8 cellular contexts compared by ENCODE assay signal in the genomic region with DNA sequence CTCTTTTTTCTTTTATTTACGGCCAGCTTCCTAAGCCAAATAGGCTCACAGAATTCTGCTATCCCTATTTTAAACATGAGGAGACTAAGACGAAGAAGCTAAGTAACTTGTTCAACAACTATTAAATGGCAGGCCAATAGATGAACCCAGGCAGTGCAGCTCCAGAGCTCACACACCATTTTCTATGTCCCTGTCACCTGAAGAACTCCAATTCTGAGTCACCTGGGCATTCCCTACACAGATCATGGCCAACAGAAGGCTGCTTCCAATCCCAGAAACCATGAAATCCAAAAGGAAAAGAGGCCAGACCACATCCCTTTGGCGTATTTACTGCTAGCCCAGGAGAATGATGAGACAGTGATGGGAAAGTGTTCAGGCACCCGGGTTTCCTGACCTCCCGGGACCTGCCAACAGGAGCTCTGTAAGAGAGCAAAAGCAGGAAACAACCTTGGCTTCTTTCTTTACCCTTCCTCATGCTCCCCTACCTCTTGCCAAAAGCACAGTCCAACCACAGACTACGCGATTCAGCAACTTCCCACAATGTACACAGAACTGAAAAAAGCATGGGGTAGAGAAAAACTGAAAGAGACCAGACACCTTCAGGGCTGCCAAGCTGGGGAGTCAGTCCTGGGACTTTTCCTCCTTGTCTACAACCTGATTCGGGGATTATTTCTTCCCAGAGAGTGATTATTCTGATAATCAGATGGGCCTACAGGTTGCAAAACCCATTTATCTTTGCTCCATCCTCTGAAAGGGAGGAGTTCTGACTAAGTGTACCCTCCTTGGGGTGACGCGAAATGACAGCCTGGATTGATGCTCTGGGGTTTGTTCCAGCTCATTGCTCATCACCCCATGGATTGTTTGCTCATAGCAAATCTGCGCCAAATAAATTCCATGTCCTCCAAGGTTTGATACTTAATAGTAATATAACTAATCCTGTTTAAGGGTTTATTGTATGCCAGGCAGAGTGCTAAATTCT. TPM values are rescaled to one million over a fixed set of nuclear protein-coding genes. Genes with fewer than 3 reads are reported as not detected.
A peak's percentile ranks its signal among the peaks of the same experiment; 100 is the strongest.
DNase-seq lines count a peak whose midpoint lies in the region; ATAC-seq and TF ChIP-seq lines count a peak whose summit lies in the region.

No MANE protein-coding gene starts in this region.

- TF ChIP-seq CTCF in AG04450 (IDR thresholded peaks at IDR 0.05; ENCODE audit: low read depth, low read length) = no peak
- TF ChIP-seq CTCF in GM23338 (conservative IDR thresholded peaks at IDR 0.05; ENCODE audit: low read depth in 2 of 2) = no peak
- no peak for TF ChIP-seq CTCF in gastroesophageal sphincter (IDR thresholded peaks at IDR 0.05)

- H3K36me3 Mint-ChIP-seq in GM23338 (ENCODE audit: low read depth) = no peaks in the 10 kb centered on the region
- no peaks in the 10 kb centered on the region for H3K36me3 Mint-ChIP-seq in activated naive CD4-positive, alpha-beta T cell treated with anti-CD3 and anti-CD28 coated beads for 36 hours (ENCODE audit: low read depth)

- H3K27me3 ChIP-seq in AG04450 (ENCODE audit: control insufficient read depth, insufficient read depth, low read length) (no peaks in the 10 kb centered on the region), GM23338 (ENCODE audit: insufficient read depth) (no peaks in the 10 kb centered on the region), gastroesophageal sphincter (no peaks in the 10 kb centered on the region)

- WGBS in gastroesophageal sphincter (ENCODE audit: low coverage in 1 of 2), 2 donors = 35 to 49% methylated on average over 6 to 10 of the region's 11 CpGs

- H3F3A ChIP-seq in GM23338 (replicated peaks; ENCODE audit: low read depth) = 0 out of 2 replicates have a peak, but pooled peaks cover 2% of the 10 kb centered on the region

- H4K20me1 ChIP-seq in GM23338 (replicated peaks; ENCODE audit: insufficient read depth) = no peaks in the 10 kb centered on the region

- ATAC-seq in GM23338 = peak; percentile 38; the same call in 1 of the 3 replicates
- ATAC-seq in gastroesophageal sphincter = peak; percentile 66
- ATAC-seq in GM18502 (IDR thresholded peaks at IDR 0.05; ENCODE audit: poor library complexity, unreplicated experiment) = no peak
- no peak for ATAC-seq in HG03457 (IDR thresholded peaks at IDR 0.05; ENCODE audit: unreplicated experiment)
- no peak for ATAC-seq in HG03108 (IDR thresholded peaks at IDR 0.05; ENCODE audit: unreplicated experiment)

- H3K4me2 ChIP-seq in GM23338 = no peak overlapping the region

- no peaks in the 10 kb centered on the region for H3K36me3 ChIP-seq in GM23338 (ENCODE audit: insufficient read depth)
- H3K36me3 ChIP-seq in gastroesophageal sphincter = no peaks in the 10 kb centered on the region

- peak overlapping the region; percentile 26; the same call in 1 of the 2 replicates for H3K27ac Mint-ChIP-seq in GM23338
- H3K27ac Mint-ChIP-seq in activated naive CD4-positive, alpha-beta T cell treated with anti-CD3 and anti-CD28 coated beads for 36 hours = no peak overlapping the region

- H2AFZ ChIP-seq in GM23338 = no peak overlapping the region

- H3K4me3 ChIP-seq in AG04450 (ENCODE audit: low read depth, low read length) (no peak overlapping the region), GM23338 (no peak overlapping the region), gastroesophageal sphincter (no peak overlapping the region)

- intact Hi-C loops in activated naive CD4-positive, alpha-beta T cell treated with anti-CD3 and anti-CD28 coated beads for 36 hours (cut with micrococcal nuclease) = no loop called here

- no peaks in the 10 kb centered on the region for H3K9me2 ChIP-seq in GM23338 (ENCODE audit: insufficient read depth)

- peaks cover 3% of the 10 kb centered on the region for H3K27me3 Mint-ChIP-seq in GM23338 (ENCODE audit: insufficient read depth, low read depth, poor library complexity)
- no peaks in the 10 kb centered on the region for H3K27me3 Mint-ChIP-seq in activated naive CD4-positive, alpha-beta T cell treated with anti-CD3 and anti-CD28 coated beads for 36 hours (ENCODE audit: low read depth)

- no peak for TF ChIP-seq EP300 in gastroesophageal sphincter (IDR thresholded peaks at IDR 0.05)

- H3K4me3 Mint-ChIP-seq in GM23338 = no peak overlapping the region
- no peak overlapping the region for H3K4me3 Mint-ChIP-seq in activated naive CD4-positive, alpha-beta T cell treated with anti-CD3 and anti-CD28 coated beads for 36 hours

- peak overlapping the region; percentile 69 for H3K27ac ChIP-seq in AG04450 (ENCODE audit: low read depth, low read length)
- H3K27ac ChIP-seq in GM23338 (ENCODE audit: low read depth) = no peak overlapping the region
- peak overlapping the region in 2 of 4 donors; percentile 36 to 58 for H3K27ac ChIP-seq in gastroesophageal sphincter

- H3K79me2 ChIP-seq in GM23338 (replicated peaks; ENCODE audit: insufficient read depth) = no peaks in the 10 kb centered on the region

- H3K9me3 ChIP-seq in AG04450 (ENCODE audit: control insufficient read depth, insufficient read depth, low read length) = no peaks in the 10 kb centered on the region
- no peaks in the 10 kb centered on the region for H3K9me3 ChIP-seq in gastroesophageal sphincter

- POLR2A ChIA-PET in AG04450 (lab: Yijun Ruan, JAX) = interaction anchor here (0.5 kb wide), 1 partner anchor 8 kb away, joined by 4 read pairs; no protein-coding TSS in a partner anchor

- H3K9me3 Mint-ChIP-seq in GM23338 = no peaks in the 10 kb centered on the region
- H3K9me3 Mint-ChIP-seq in activated naive CD4-positive, alpha-beta T cell treated with anti-CD3 and anti-CD28 coated beads for 36 hours = no peaks in the 10 kb centered on the region

- DNase-seq in AG04450 (ENCODE audit: low read depth, low spot score) (no peak), GM23338 (ENCODE audit: low spot score) (no peak), RPMI8226 (peak; percentile 53)
- no peak for DNase-seq in activated naive CD4-positive, alpha-beta T cell treated with anti-CD3 and anti-CD28 coated beads for 36 hours

- CTCF ChIA-PET in AG04450 (lab: Charles Lee) = interaction anchor here (0.7 kb wide), 1 partner anchor 68 kb away, joined by 3 read pairs; no protein-coding TSS in a partner anchor
- CTCF ChIA-PET in activated naive CD4-positive, alpha-beta T cell treated with anti-CD3 and anti-CD28 coated beads for 36 hours (lab: Charles Lee) = interaction anchor here (0.6 kb wide), 1 partner anchor 1641 kb away, joined by 3 read pairs; the partner anchor contains the start of gene ZDHHC1

- H3K4me1 ChIP-seq in GM23338 (ENCODE audit: insufficient read depth) (peaks cover 20% of the 10 kb centered on the region), gastroesophageal sphincter (peaks cover 0 to 9% (median 0%) of the 10 kb centered on the region in 3 donors)

- TF ChIP-seq POLR2A in gastroesophageal sphincter (IDR thresholded peaks at IDR 0.05) = no peak

- peaks cover 18% of the 10 kb centered on the region for H3K4me1 Mint-ChIP-seq in GM23338
- H3K4me1 Mint-ChIP-seq in activated naive CD4-positive, alpha-beta T cell treated with anti-CD3 and anti-CD28 coated beads for 36 hours (ENCODE audit: low read depth) = no peaks in the 10 kb centered on the region

TF ChIP-seq in GM23338, 12 proteins besides CTCF, POLR2A, EP300 and RAD21 (continues in another document):
- TF ChIP-seq, protein P1, sequence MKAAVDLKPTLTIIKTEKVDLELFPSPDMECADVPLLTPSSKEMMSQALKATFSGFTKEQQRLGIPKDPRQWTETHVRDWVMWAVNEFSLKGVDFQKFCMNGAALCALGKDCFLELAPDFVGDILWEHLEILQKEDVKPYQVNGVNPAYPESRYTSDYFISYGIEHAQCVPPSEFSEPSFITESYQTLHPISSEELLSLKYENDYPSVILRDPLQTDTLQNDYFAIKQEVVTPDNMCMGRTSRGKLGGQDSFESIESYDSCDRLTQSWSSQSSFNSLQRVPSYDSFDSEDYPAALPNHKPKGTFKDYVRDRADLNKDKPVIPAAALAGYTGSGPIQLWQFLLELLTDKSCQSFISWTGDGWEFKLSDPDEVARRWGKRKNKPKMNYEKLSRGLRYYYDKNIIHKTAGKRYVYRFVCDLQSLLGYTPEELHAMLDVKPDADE (IDR thresholded peaks at IDR 0.05) = no peak
- no peak for TF ChIP-seq NANOG (IDR thresholded peaks at IDR 0.05; ENCODE audit: borderline replicate concordance)

RNA-seq across cellular contexts. Expression of gene HAS3, which starts 47.8 kb away (rescaled TPM):
- polyA plus RNA-seq in AG04450 (2011; rRNA removed) = 0.62 and 0.92 TPM in 2 replicates
- 0.97 and 1.2 TPM in 2 replicates for polyA minus RNA-seq in AG04450 (2011; rRNA and poly(A)+ RNA removed)
- total RNA-seq in GM23338 (2014; rRNA removed; shearing (Covaris generic)) = 54.9 and 56.7 TPM in 2 replicates
- polyA plus RNA-seq in GM23338 (2016; fragmentation: Nextera tagmentation; extraction: Ambion mirVana) = 7.3 TPM in 2 replicates
- 1 to 10 TPM in 2 of 4 donors, under 1 TPM in 2; 0.78 to 3.3 (median 1.2) TPM for total RNA-seq in gastroesophageal sphincter
- under 1 TPM; 0.20 to 0.31 TPM for total RNA-seq in activated naive CD4-positive, alpha-beta T cell treated with anti-CD3 and anti-CD28 coated beads for 36 hours

Comparison
In these comparisons a context has a peak if more than half of its experiments do, and no peak if none do; other contexts are left out.
1. ATAC-seq: peak in GM23338 (single experiment) and gastroesophageal sphincter (single experiment); none in GM18502 (single experiment), HG03457 (single experiment) and HG03108 (single experiment).
2. RNA of gene HAS3, which starts 47.8 kb away (total RNA-seq): 54.9 to 56.7 TPM in GM23338; 0.78 to 3.3 TPM in gastroesophageal sphincter and 0.20 to 0.31 TPM in activated naive CD4-positive, alpha-beta T cell treated with anti-CD3 and anti-CD28 coated beads for 36 hours; every median in the first group is over 10 times any median in the second.